Comparison of ENCODE assay signal across 1 cellular context in the genomic region with DNA sequence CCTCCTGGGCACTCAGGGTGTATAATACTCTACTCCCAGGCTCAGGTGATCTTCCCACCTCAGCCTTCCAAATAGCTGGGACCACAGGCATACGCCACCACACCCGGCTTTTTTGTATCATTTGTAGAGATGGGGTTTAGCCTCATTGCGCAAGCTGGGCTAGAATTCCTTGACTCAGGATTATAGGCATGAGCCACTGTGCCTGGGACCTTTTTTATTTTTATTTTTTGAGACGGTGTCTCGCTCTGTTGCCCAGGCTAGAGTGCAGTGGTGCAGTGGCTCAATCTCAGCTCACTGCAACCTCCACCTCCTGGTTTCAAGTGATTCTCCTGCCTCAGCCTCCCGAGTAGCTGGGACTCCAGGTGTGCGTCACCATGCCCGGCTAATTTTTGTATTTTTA. TPM values are rescaled to one million over a fixed set of nuclear protein-coding genes. Genes with fewer than 3 reads are reported as not detected.
"Had no signal": no experiment of that assay in that cellular context is flagged by ENCODE, and none has a peak within 500 bp of the region (broad histone marks: within the 10 kb centered on the region; RNA-seq: fewer than 3 reads in every experiment).

No MANE protein-coding gene starts in this region.

RNA-seq across cellular contexts. Expression of a gene that starts 45.0 kb away (rescaled TPM):
- total RNA-seq: naive thymus-derived CD8-positive, alpha-beta T cell had no signal
- polyA plus RNA-seq: naive thymus-derived CD8-positive, alpha-beta T cell had no signal
